ENCODE assay signal across 21 cellular contexts in genomic region chr10:74882427-74882826, GRCh38.
"Had no signal": no experiment of that assay in that cellular context is flagged by ENCODE, and none has a peak within 500 bp of the region (broad histone marks: within the 10 kb centered on the region; RNA-seq: fewer than 3 reads in every experiment).

No MANE protein-coding gene starts in this region.

- H3K4me2 ChIP-seq: neural progenitor cell had no signal

- H3K9me3 Mint-ChIP-seq: activated naive CD4-positive, alpha-beta T cell treated with anti-CD3 and anti-CD28 coated beads, Interleukin-2, amount 50 U/mL, for 24 hours; neural progenitor cell had no signal

- H2AFZ ChIP-seq: neural progenitor cell had no signal

- H3K4me1 Mint-ChIP-seq: activated CD8-positive, alpha-beta memory T cell treated with anti-CD3 and anti-CD28 coated beads, Interleukin-2, amount 10 ng/mL, durations not matched to agents 7 days and 5 days; neural progenitor cell had no signal

- H3K9ac ChIP-seq: neural progenitor cell had no signal

- FAIRE-seq: pancreas had no signal

- ATAC-seq: activated CD8-positive, alpha-beta memory T cell treated with anti-CD3 and anti-CD28 coated beads, Interleukin-2, amount 10 ng/mL, durations not matched to agents 7 days and 5 days; esophagus mucosa; gastrocnemius medialis; heart left ventricle; left cardiac atrium; lower lobe of right lung; pancreas had no signal

- H3K27ac ChIP-seq: heart left ventricle, lower lobe of right lung, neural progenitor cell, pancreas, sigmoid colon, testis, upper lobe of left lung, VCaP had no signal

- DNase-seq: activated CD4-positive, alpha-beta T cell treated with anti-CD3 and anti-CD28 coated beads for 1 hour; activated CD4-positive, alpha-beta T cell treated with anti-CD3 and anti-CD28 coated beads, Interleukin-2, amount 50 U/mL, for 48 hours; activated CD8-positive, alpha-beta memory T cell treated with anti-CD3 and anti-CD28 coated beads, Interleukin-2, amount 10 ng/mL, durations not matched to agents 7 days and 5 days; activated effector memory CD4-positive, alpha-beta T cell treated with anti-CD3 and anti-CD28 coated beads, Interleukin-2, amount 50 U/mL, for 16 hours; activated T-cell treated with anti-CD3 and anti-CD28 coated beads, Interleukin-2, amount 50 U/mL, for 1 hour; amniotic stem cell; gastrocnemius medialis; heart left ventricle; left cardiac atrium; lower lobe of right lung; pancreas; sigmoid colon; stimulated activated CD4-positive, alpha-beta T cell treated with anti-CD3 and anti-CD28 coated beads, Interleukin-2, amount 100 ng/mL, for 24 hours; stomach; testis; upper lobe of left lung had no signal

- H3K36me3 Mint-ChIP-seq: activated CD8-positive, alpha-beta memory T cell treated with anti-CD3 and anti-CD28 coated beads, Interleukin-2, amount 10 ng/mL, durations not matched to agents 7 days and 5 days; activated naive CD4-positive, alpha-beta T cell treated with anti-CD3 and anti-CD28 coated beads, Interleukin-2, amount 50 U/mL, for 24 hours; neural progenitor cell had no signal

- H3K4me3 ChIP-seq: gastrocnemius medialis, heart left ventricle, lower lobe of right lung, neural progenitor cell, pancreas, sigmoid colon, stomach, testis, upper lobe of left lung had no signal

- H3K4me3 Mint-ChIP-seq: activated CD8-positive, alpha-beta memory T cell treated with anti-CD3 and anti-CD28 coated beads, Interleukin-2, amount 10 ng/mL, durations not matched to agents 7 days and 5 days; activated naive CD4-positive, alpha-beta T cell treated with anti-CD3 and anti-CD28 coated beads, Interleukin-2, amount 50 U/mL, for 24 hours; brain; neural progenitor cell had no signal

- H3K27ac Mint-ChIP-seq: activated CD8-positive, alpha-beta memory T cell treated with anti-CD3 and anti-CD28 coated beads, Interleukin-2, amount 10 ng/mL, durations not matched to agents 7 days and 5 days; activated naive CD4-positive, alpha-beta T cell treated with anti-CD3 and anti-CD28 coated beads, Interleukin-2, amount 50 U/mL, for 24 hours; neural progenitor cell had no signal

- H3K27me3 ChIP-seq: gastrocnemius medialis, heart left ventricle, neural progenitor cell, pancreas, sigmoid colon, stomach, testis, upper lobe of left lung had no signal

- H3K36me3 ChIP-seq: gastrocnemius medialis, heart left ventricle, lower lobe of right lung, neural progenitor cell, pancreas, sigmoid colon, stomach, upper lobe of left lung had no signal

- H3K27me3 Mint-ChIP-seq: activated CD8-positive, alpha-beta memory T cell treated with anti-CD3 and anti-CD28 coated beads, Interleukin-2, amount 10 ng/mL, durations not matched to agents 7 days and 5 days; activated naive CD4-positive, alpha-beta T cell treated with anti-CD3 and anti-CD28 coated beads, Interleukin-2, amount 50 U/mL, for 24 hours; brain had no signal

- H3K9me3 ChIP-seq: gastrocnemius medialis, heart left ventricle, lower lobe of right lung, pancreas, sigmoid colon, stomach, testis, upper lobe of left lung had no signal

- H3K4me1 ChIP-seq: neural progenitor cell, testis had no signal
